27 cellular contexts compared by ENCODE assay signal in the genomic region with DNA sequence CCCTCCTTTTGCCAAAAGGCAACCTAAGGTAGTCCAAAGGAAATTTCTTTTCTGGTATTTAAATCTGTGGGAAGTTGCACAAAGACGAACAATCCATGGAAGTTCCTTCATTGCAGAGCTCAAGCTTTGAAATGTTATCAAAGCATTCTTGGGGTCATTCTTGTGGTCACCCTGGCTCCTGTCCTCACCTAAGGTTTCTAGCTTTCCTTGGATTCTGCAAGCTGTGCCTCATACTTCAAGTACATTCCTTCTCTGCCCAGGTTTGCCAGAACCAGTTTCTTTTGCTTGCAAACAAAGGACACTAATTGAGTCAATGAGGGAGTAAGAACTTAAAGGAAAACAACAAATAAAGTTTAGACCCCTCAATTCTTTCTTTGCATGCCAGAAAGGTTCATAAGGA.
DNase-seq lines count a peak whose midpoint lies in the region; ATAC-seq, FAIRE-seq and TF ChIP-seq lines count a peak whose summit lies in the region.
"Had no signal": no experiment of that assay in that cellular context is flagged by ENCODE, and none has a peak within 500 bp of the region (broad histone marks: within the 10 kb centered on the region; RNA-seq: fewer than 3 reads in every experiment).

No MANE protein-coding gene starts in this region.

- no peaks in the 10 kb centered on the region for H3K9me3 ChIP-seq in H1 (ENCODE audit: insufficient read depth in 2 of 2, low read depth in 1 of 2, low read length in 1 of 2)
- H3K9me3 ChIP-seq in neural progenitor cell (ENCODE audit: low read depth): no peaks in the 10 kb centered on the region
- H3K9me3 ChIP-seq: A549, SJSA1 had no signal

- no peak for TF ChIP-seq POLR2A in H1 (IDR thresholded peaks at IDR 0.05; ENCODE audit: control extremely low read depth in 1 of 2, low read depth in 2 of 2, low read length in 2 of 2)

- no peaks in the 10 kb centered on the region for H3K27me3 ChIP-seq in GM23338 (ENCODE audit: insufficient read depth)
- no peaks in the 10 kb centered on the region for H3K27me3 ChIP-seq in H1 (replicated peaks in 1 of 4; ENCODE audit: control insufficient read depth in 3 of 4, extremely low read depth in 1 of 4, insufficient read depth in 3 of 4, low read length in 3 of 4)
- H3K27me3 ChIP-seq in neural progenitor cell: no peaks in the 10 kb centered on the region
- H3K27me3 ChIP-seq: SJSA1 had no signal

- no peak overlapping the region for H2BK20ac ChIP-seq in H1 (ENCODE audit: low read length)

- DNase-seq in GM23338 (ENCODE audit: low spot score): peak; percentile 34
- DNase-seq in WTC11 (ENCODE audit: low spot score): no peak
- DNase-seq in H1 (ENCODE audit: low read depth in 1 of 2, low spot score in 2 of 2): peak in 1 of 2 experiments; percentile 2
- DNase-seq in neural progenitor cell (ENCODE audit: low spot score): peak; percentile 18
- DNase-seq in amygdala (lab: John Stamatoyannopoulos, UW): no peak
- DNase-seq in NCI-H146 treated with DMSO at 0.1 percent for 48 hours (lab: John Stamatoyannopoulos, UW; ENCODE audit: unreplicated experiment): no peak
- no peak for DNase-seq in pons (ENCODE audit: low spot score)
- DNase-seq: C1 segment of cervical spinal cord; CD4-positive, alpha-beta memory T cell; COR-L47; DMS53; GOT3; Kasumi-1; NCI-H1105; NCI-H1436 treated with DMSO at 0.1 percent for 48 hours; NCI-H1930; NCI-H2107; NCI-H524; NCI-H774; PC-9; Right ventricle myocardium superior had no signal

- H3K79me2 ChIP-seq in GM23338 (replicated peaks; ENCODE audit: insufficient read depth) (no peaks in the 10 kb centered on the region), H1 (ENCODE audit: control insufficient read depth in 1 of 2, insufficient read depth in 2 of 2, low read length in 2 of 2) (no peaks in the 10 kb centered on the region), neural progenitor cell (ENCODE audit: low read depth) (no peaks in the 10 kb centered on the region)

- H3K9me2 ChIP-seq in GM23338 (ENCODE audit: insufficient read depth): no peaks in the 10 kb centered on the region; the same call in 1 of the 2 replicates

- H3F3A ChIP-seq in GM23338 (replicated peaks; ENCODE audit: low read depth) (no peaks in the 10 kb centered on the region), neural progenitor cell (ENCODE audit: low read depth) (no peaks in the 10 kb centered on the region)

- POLR2A ChIA-PET in WTC11 (lab: Charles Lee): no interaction called here
- POLR2A ChIA-PET in H1 (lab: Charles Lee; ENCODE audit: partially characterized antibody): no interaction called here

- H3K23me2 ChIP-seq in H1 (ENCODE audit: low read depth, low read length): no peaks in the 10 kb centered on the region

- H3K14ac ChIP-seq in H1 (ENCODE audit: insufficient read length): no peak overlapping the region

- no peak overlapping the region for H4K91ac ChIP-seq in H1 (replicated peaks; ENCODE audit: insufficient read length, low read length)

- H3K4me1 ChIP-seq in GM23338 (ENCODE audit: insufficient read depth) (no peaks in the 10 kb centered on the region), H1 (replicated peaks in 1 of 4; ENCODE audit: control insufficient read depth in 3 of 4, insufficient read depth in 4 of 4, low read length in 3 of 4) (no peaks in the 10 kb centered on the region), neural progenitor cell (peaks cover 24% of the 10 kb centered on the region)
- H3K4me1 ChIP-seq: A549, SJSA1 had no signal

- TF ChIP-seq CTCF in GM23338 (conservative IDR thresholded peaks at IDR 0.05; ENCODE audit: low read depth in 2 of 2) (no peak), WTC11 (IDR thresholded peaks at IDR 0.05) (no peak), H1 (IDR thresholded peaks at IDR 0.05; ENCODE audit: control extremely low read depth in 1 of 3, insufficient read depth in 1 of 3, low read depth in 1 of 3, low read length in 3 of 3) (no peak), neural progenitor cell (IDR thresholded peaks at IDR 0.05) (no peak)

- H3K27me3 Mint-ChIP-seq in GM23338 (ENCODE audit: insufficient read depth, low read depth, poor library complexity) (no peaks in the 10 kb centered on the region), WTC11 (ENCODE audit: low read depth) (no peaks in the 10 kb centered on the region), neural progenitor cell (ENCODE audit: insufficient read depth, low read depth) (no peaks in the 10 kb centered on the region)
- H3K27me3 Mint-ChIP-seq: CD4-positive, alpha-beta memory T cell had no signal

- no peak overlapping the region for H2BK5ac ChIP-seq in H1 (ENCODE audit: low read depth, low read length)

- H3K36me3 Mint-ChIP-seq in GM23338 (ENCODE audit: low read depth) (no peaks in the 10 kb centered on the region), WTC11 (no peaks in the 10 kb centered on the region; the same call in 1 of the 2 replicates), neural progenitor cell (no peaks in the 10 kb centered on the region)
- H3K36me3 Mint-ChIP-seq: CD4-positive, alpha-beta memory T cell had no signal

- TF ChIP-seq RAD21 in H1 (IDR thresholded peaks at IDR 0.05 in 1 of 2, conservative IDR thresholded peaks at IDR 0.05 in 1 of 2; ENCODE audit: low read depth in 2 of 2, low read length in 2 of 2): no peak

- H3K9ac ChIP-seq in H1 (replicated peaks in 1 of 4; ENCODE audit: extremely low read depth in 1 of 4, low read depth in 3 of 4, low read length in 3 of 4): no peak overlapping the region
- H3K9ac ChIP-seq in neural progenitor cell: no peak overlapping the region

- no peak overlapping the region for H3K18ac ChIP-seq in H1 (ENCODE audit: extremely low read depth, low read length)

- H3K27ac Mint-ChIP-seq in GM23338 (peak overlapping the region; percentile 70; the same call in 1 of the 2 replicates), WTC11 (no peak overlapping the region), neural progenitor cell (no peak overlapping the region)
- H3K27ac Mint-ChIP-seq: CD4-positive, alpha-beta memory T cell had no signal

- 88% methylated on average over 1 of the region's 1 CpG; no CpG with 5 or more reads in 1 of the 2 experiments for WGBS in H1 (ENCODE audit: extremely low coverage in 1 of 2, insufficient coverage in 1 of 2, insufficient read length in 1 of 2, insufficient replicate concordance in 2 of 2, low coverage in 1 of 2, low lambda C conversion rate in 2 of 2, missing lambda C conversion rate in 1 of 2), 2 experiments

- TF ChIP-seq EP300 in H1 (IDR thresholded peaks at IDR 0.05; ENCODE audit: borderline replicate concordance in 1 of 2, low read depth in 2 of 2, low read length in 2 of 2): no peak

- no peak overlapping the region for H2BK120ac ChIP-seq in H1 (replicated peaks; ENCODE audit: low read depth, low read length)

- H3K79me1 ChIP-seq in H1 (ENCODE audit: low read depth, low read length): no peaks in the 10 kb centered on the region

- peak; percentile 44 for ATAC-seq in GM23338
- ATAC-seq in WTC11: peak; percentile 43
- no peak for ATAC-seq in HG02571 (IDR thresholded peaks at IDR 0.05; ENCODE audit: unreplicated experiment)
- ATAC-seq: A549, HCT116, HepG2 had no signal

- H3K4me1 Mint-ChIP-seq in GM23338 (peaks cover 4% of the 10 kb centered on the region; the same call in 1 of the 3 replicates), WTC11 (peaks cover 16% of the 10 kb centered on the region), neural progenitor cell (peaks cover 23% of the 10 kb centered on the region)
- H3K4me1 Mint-ChIP-seq: CD4-positive, alpha-beta memory T cell had no signal

- H3K4me3 ChIP-seq in GM23338 (no peak overlapping the region), H1 (ENCODE audit: extremely low read depth in 1 of 4, insufficient read depth in 2 of 4, low read depth in 3 of 4, low read length in 4 of 4) (no peak overlapping the region), neural progenitor cell (no peak overlapping the region)
- H3K4me3 ChIP-seq: A549, PC-9, SJSA1 had no signal

- H3K36me3 ChIP-seq in GM23338 (ENCODE audit: insufficient read depth): no peaks in the 10 kb centered on the region
- H3K36me3 ChIP-seq in H1 (ENCODE audit: control insufficient read depth in 2 of 4, insufficient read depth in 4 of 4, low read length in 3 of 4): no peaks in the 10 kb centered on the region
- H3K36me3 ChIP-seq in neural progenitor cell: no peaks in the 10 kb centered on the region
- H3K36me3 ChIP-seq: SJSA1 had no signal

- no peak overlapping the region for H2BK12ac ChIP-seq in H1 (ENCODE audit: low read depth, low read length)

- H2AFZ ChIP-seq in GM23338 (no peak overlapping the region), H1 (ENCODE audit: low read length) (no peak overlapping the region), neural progenitor cell (replicated peaks) (no peak overlapping the region)
- H2AFZ ChIP-seq: PC-9 had no signal

- H3K4me2 ChIP-seq in GM23338 (no peak overlapping the region), H1 (ENCODE audit: insufficient read depth in 1 of 2, low read depth in 2 of 2, low read length in 2 of 2) (no peak overlapping the region), neural progenitor cell (no peak overlapping the region)
- H3K4me2 ChIP-seq: A549, PC-9 had no signal

- H2BK15ac ChIP-seq in H1 (ENCODE audit: low read length): no peak overlapping the region

- no peak overlapping the region for H2AK5ac ChIP-seq in H1 (ENCODE audit: low read depth, low read length)

- H4K20me1 ChIP-seq in GM23338 (replicated peaks; ENCODE audit: insufficient read depth): no peaks in the 10 kb centered on the region
- H4K20me1 ChIP-seq in H1 (replicated peaks in 1 of 2; ENCODE audit: control insufficient read depth in 1 of 2, insufficient read depth in 2 of 2, low read length in 2 of 2): no peaks in the 10 kb centered on the region
- H4K20me1 ChIP-seq in neural progenitor cell (ENCODE audit: low read depth): no peaks in the 10 kb centered on the region

- FAIRE-seq in H1 (lab: Jason Lieb, UNC): no peak
- FAIRE-seq: A549, G401.6, HepG2 had no signal

- no peak overlapping the region for H3K27ac ChIP-seq in GM23338 (ENCODE audit: low read depth)
- H3K27ac ChIP-seq in H1 (ENCODE audit: low read depth, low read length): no peak overlapping the region
- no peak overlapping the region for H3K27ac ChIP-seq in neural progenitor cell
- H3K27ac ChIP-seq: A549, PC-9, SJSA1 had no signal

- no peak overlapping the region for H3K56ac ChIP-seq in H1 (replicated peaks; ENCODE audit: insufficient read length, low read depth, low read length)

- H3K4me3 Mint-ChIP-seq in GM23338 (no peak overlapping the region), WTC11 (no peak overlapping the region), neural progenitor cell (no peak overlapping the region)
- H3K4me3 Mint-ChIP-seq: CD4-positive, alpha-beta memory T cell had no signal

- no peak overlapping the region for H4K5ac ChIP-seq in H1 (ENCODE audit: insufficient read length, low read depth, low read length)

- no peak overlapping the region for H3K4ac ChIP-seq in H1 (replicated peaks; ENCODE audit: insufficient read length, low read depth, low read length)

- CTCF ChIA-PET in WTC11 (lab: Charles Lee): no interaction called here
- CTCF ChIA-PET in H1 (lab: Charles Lee; ENCODE audit: partially characterized antibody): interaction anchor here (1.4 kb wide), 1 partner anchor 8 kb away, joined by 3 read pairs; no protein-coding TSS in a partner anchor

- H3K23ac ChIP-seq in H1 (ENCODE audit: insufficient read length): no peak overlapping the region

- no peak overlapping the region for H4K8ac ChIP-seq in H1 (ENCODE audit: extremely low read depth, insufficient read depth, low read length)

- no peaks in the 10 kb centered on the region for H3K9me3 Mint-ChIP-seq in GM23338
- peaks cover 14% of the 10 kb centered on the region for H3K9me3 Mint-ChIP-seq in WTC11
- no peaks in the 10 kb centered on the region for H3K9me3 Mint-ChIP-seq in neural progenitor cell

Comparison
In these comparisons a context has a peak if more than half of its experiments do, and no peak if none do; other contexts are left out.
1. DNase-seq: peak in GM23338 (single experiment) and neural progenitor cell (single experiment); none in WTC11 (single experiment), amygdala (0 of 56), NCI-H146 treated with DMSO at 0.1 percent for 48 hours (single experiment) and pons (single experiment).